Comparison of ENCODE assay signal across 9 cellular contexts in the genomic region with DNA sequence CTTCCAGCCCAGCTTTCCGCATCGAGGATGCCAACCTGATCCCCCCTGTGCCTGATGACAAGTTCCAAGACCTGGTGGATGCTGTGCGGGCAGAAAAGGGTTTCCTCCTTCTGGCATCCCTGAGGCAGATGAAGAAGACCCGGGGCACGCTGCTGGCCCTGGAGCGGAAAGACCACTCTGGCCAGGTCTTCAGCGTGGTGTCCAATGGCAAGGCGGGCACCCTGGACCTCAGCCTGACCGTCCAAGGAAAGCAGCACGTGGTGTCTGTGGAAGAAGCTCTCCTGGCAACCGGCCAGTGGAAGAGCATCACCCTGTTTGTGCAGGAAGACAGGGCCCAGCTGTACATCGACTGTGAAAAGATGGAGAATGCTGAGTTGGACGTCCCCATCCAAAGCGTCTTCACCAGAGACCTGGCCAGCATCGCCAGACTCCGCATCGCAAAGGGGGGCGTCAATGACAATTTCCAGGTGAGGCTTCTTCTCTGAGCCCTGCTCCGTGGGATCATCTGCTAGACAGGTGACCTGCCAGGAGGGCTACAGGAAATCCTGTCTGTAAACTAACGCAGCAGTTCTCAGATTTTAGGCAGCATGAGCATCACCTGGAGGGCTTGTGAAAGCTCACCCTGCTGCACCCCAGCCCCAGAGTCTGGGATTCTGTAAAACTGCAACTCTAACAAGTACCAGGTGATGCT. TPM values are rescaled to one million over a fixed set of nuclear protein-coding genes. Genes with fewer than 3 reads are reported as not detected.
DNase-seq lines count a peak whose midpoint lies in the region; ATAC-seq and TF ChIP-seq lines count a peak whose summit lies in the region.
"Had no signal": no experiment of that assay in that cellular context is flagged by ENCODE, and none has a peak within 500 bp of the region (broad histone marks: within the 10 kb centered on the region; RNA-seq: fewer than 3 reads in every experiment).

No MANE protein-coding gene starts in this region.

- TF ChIP-seq POLR2A in transverse colon (IDR thresholded peaks at IDR 0.05) = no peak

- no peak overlapping the region for H2BK120ac ChIP-seq in mesenchymal stem cell (ENCODE audit: low read depth, low read length)

- peaks cover 19% of the 10 kb centered on the region for H3K4me1 Mint-ChIP-seq in stimulated activated naive CD8-positive, alpha-beta T cell treated with anti-CD3 and anti-CD28 coated beads, Interleukin-15, amount 100 ng/mL, for 72 hours

- H3K4ac ChIP-seq in mesenchymal stem cell (ENCODE audit: low read depth in 1 of 2, low read length in 2 of 2) = no peak overlapping the region

- TF ChIP-seq EP300 in transverse colon (IDR thresholded peaks at IDR 0.05; ENCODE audit: low read depth) = no peak

- peak overlapping the region in 1 of 2 experiments; percentile 13 for H3K14ac ChIP-seq in mesenchymal stem cell (ENCODE audit: low read length in 2 of 2)

- H3K27ac ChIP-seq in RWPE2 (ENCODE audit: poor library complexity, severe bottlenecking) (peak overlapping the region; percentile 95), mesenchymal stem cell (ENCODE audit: low read length, poor library complexity, severe bottlenecking) (peak overlapping the region; percentile 92), transverse colon (peak overlapping the region; percentile 86 to 97 (median 95))
- H3K27ac ChIP-seq: HL-60 had no signal

- no peak overlapping the region for H2BK12ac ChIP-seq in mesenchymal stem cell (ENCODE audit: low read length in 2 of 2)

- H2BK5ac ChIP-seq in mesenchymal stem cell (ENCODE audit: low read depth, low read length, poor library complexity, severe bottlenecking) = no peak overlapping the region

- H3K4me3 Mint-ChIP-seq in stimulated activated naive CD8-positive, alpha-beta T cell treated with anti-CD3 and anti-CD28 coated beads, Interleukin-15, amount 100 ng/mL, for 72 hours = peak overlapping the region in 1 of 2 donors; percentile 69

- H3K79me1 ChIP-seq in mesenchymal stem cell (replicated peaks; ENCODE audit: low read length, poor library complexity, severe bottlenecking) = no peaks in the 10 kb centered on the region

- WGBS in mesenchymal stem cell = 70% methylated on average over 20 of the region's 20 CpGs
- WGBS in transverse colon (ENCODE audit: low coverage in 1 of 2), 2 donors = 49% methylated on average over 16 of the region's 20 CpGs; no CpG with 5 or more reads in 1 of the 2 donors

- no peak for TF ChIP-seq CTCF in RWPE2 (IDR thresholded peaks at IDR 0.05; ENCODE audit: poor library complexity, severe bottlenecking)
- no peak for TF ChIP-seq CTCF in epithelial cell of esophagus (IDR thresholded peaks at IDR 0.05; ENCODE audit: insufficient read depth, low read depth, low read length, missing control alignments)
- TF ChIP-seq CTCF in transverse colon (IDR thresholded peaks at IDR 0.05) = no peak

- peak overlapping the region in 1 of 2 experiments; percentile 31 for H3K18ac ChIP-seq in mesenchymal stem cell (ENCODE audit: low read depth in 1 of 2, low read length in 2 of 2)

- no peak overlapping the region for H4K8ac ChIP-seq in mesenchymal stem cell (ENCODE audit: low read length)

- no peak overlapping the region for H4K91ac ChIP-seq in mesenchymal stem cell (ENCODE audit: low read length)

- no peaks in the 10 kb centered on the region for H3K9me3 Mint-ChIP-seq in stimulated activated naive CD8-positive, alpha-beta T cell treated with anti-CD3 and anti-CD28 coated beads, Interleukin-15, amount 100 ng/mL, for 72 hours
- H3K9me3 Mint-ChIP-seq: stimulated activated naive CD8-positive, alpha-beta T cell treated with anti-CD3 and anti-CD28 coated beads, Interleukin-15, Interleukin-2, amounts not matched to agents 100 ng/mL and 50 ng/mL, for 24 hours had no signal

- H3K23ac ChIP-seq in mesenchymal stem cell (ENCODE audit: low read length in 2 of 2) = no peak overlapping the region

- H3K9me3 ChIP-seq in RWPE2 (ENCODE audit: severe bottlenecking) (no peaks in the 10 kb centered on the region), mesenchymal stem cell (ENCODE audit: control insufficient read depth, low read length) (no peaks in the 10 kb centered on the region), transverse colon (no peaks in the 10 kb centered on the region)

- H3K4me1 ChIP-seq in RWPE2 (ENCODE audit: insufficient read depth, poor library complexity, severe bottlenecking) (peaks cover 20% of the 10 kb centered on the region), mesenchymal stem cell (ENCODE audit: control insufficient read depth, insufficient read depth, low read depth, low read length) (peaks cover 15% of the 10 kb centered on the region), transverse colon (peaks cover 15 to 74% (median 53%) of the 10 kb centered on the region in 4 donors)

- H3K27ac Mint-ChIP-seq in stimulated activated naive CD8-positive, alpha-beta T cell treated with anti-CD3 and anti-CD28 coated beads, Interleukin-15, amount 100 ng/mL, for 72 hours = no peak overlapping the region

- peak overlapping the region; percentile 92 for H3K9ac ChIP-seq in mesenchymal stem cell (ENCODE audit: low read length)

- peaks cover 58% of the 10 kb centered on the region for H3K27me3 Mint-ChIP-seq in stimulated activated naive CD8-positive, alpha-beta T cell treated with anti-CD3 and anti-CD28 coated beads, Interleukin-15, amount 100 ng/mL, for 72 hours

- H3K4me2 ChIP-seq in mesenchymal stem cell (ENCODE audit: low read length, poor library complexity, severe bottlenecking) = peak overlapping the region; percentile 67

- H3K4me3 ChIP-seq in RWPE2 (ENCODE audit: severe bottlenecking) (peak overlapping the region; percentile 68), epithelial cell of esophagus (ENCODE audit: low read length) (peak overlapping the region; percentile 55), mesenchymal stem cell (ENCODE audit: insufficient read depth in 1 of 2, low read depth in 1 of 2, low read length in 2 of 2) (peak overlapping the region; percentile 85 to 88), transverse colon (peak overlapping the region; percentile 55 to 83 (median 57))

- H2BK15ac ChIP-seq in mesenchymal stem cell (ENCODE audit: low read depth, poor library complexity, severe bottlenecking) = no peak overlapping the region

- DNase-seq in RWPE2 (ENCODE audit: low spot score) = no peak
- DNase-seq in epithelial cell of esophagus (ENCODE audit: low read depth) = peak; percentile 35
- DNase-seq in mesenchymal stem cell = peak; percentile 41
- peak; percentile 57 for DNase-seq in transverse colon
- DNase-seq in stimulated activated naive CD8-positive, alpha-beta T cell treated with anti-CD3 and anti-CD28 coated beads, Interleukin-15, amount 100 ng/mL, for 72 hours = no peak
- no peak for DNase-seq in NCI-H526 (lab: John Stamatoyannopoulos, UW)

- no peak overlapping the region for H2AFZ ChIP-seq in mesenchymal stem cell (ENCODE audit: low read depth, low read length)

- H3K36me3 ChIP-seq in RWPE2 (ENCODE audit: low read depth) (peaks cover 65% of the 10 kb centered on the region), mesenchymal stem cell (ENCODE audit: control insufficient read depth in 1 of 2, insufficient read depth in 2 of 2, low read depth in 1 of 2, low read length in 2 of 2) (peaks cover 34 to 52% of the 10 kb centered on the region in 2 experiments), transverse colon (peaks cover 0 to 28% (median 4%) of the 10 kb centered on the region in 4 donors)

- no peaks in the 10 kb centered on the region for H3K27me3 ChIP-seq in RWPE2 (ENCODE audit: insufficient read depth, poor library complexity, severe bottlenecking)
- no peaks in the 10 kb centered on the region for H3K27me3 ChIP-seq in mesenchymal stem cell (ENCODE audit: control insufficient read depth in 1 of 2, insufficient read depth in 1 of 2, low read length in 2 of 2)
- H3K27me3 ChIP-seq in transverse colon = no peaks in the 10 kb centered on the region

- in situ Hi-C loops in transverse colon (cut with MboI; ENCODE audit: low pct_ligation_motif_present in 1 of 4, low pct_unique_long_range_greater_than_20kb in 1 of 4, low sequenced_read_pairs in 3 of 4) = loop anchor here (10.0 to 25.0 kb wide), 6 partner anchors 180 to 878 kb away; no protein-coding TSS in a partner anchor

- intact Hi-C loops in transverse colon (cut with DNase I; ENCODE audit: low total_unique reads) = loop anchor here (5.0 kb wide), 1 partner anchor 110 kb away; no protein-coding TSS in a partner anchor

- no peak for ATAC-seq in RWPE2 (ENCODE audit: low read depth)
- no peak for ATAC-seq in GM21423 (IDR thresholded peaks at IDR 0.05; ENCODE audit: unreplicated experiment)
- no peak for ATAC-seq in stimulated activated naive CD8-positive, alpha-beta T cell treated with anti-CD3 and anti-CD28 coated beads, Interleukin-15, amount 100 ng/mL, for 72 hours

- H2AK5ac ChIP-seq in mesenchymal stem cell (ENCODE audit: low read length, severe bottlenecking) = no peak overlapping the region

RNA-seq across cellular contexts. Expression of a gene that starts 1.6 kb away (rescaled TPM):
- 229 TPM for polyA plus RNA-seq in mesenchymal stem cell (2013, experiment 1 of 2)
- polyA plus RNA-seq in mesenchymal stem cell (2013, experiment 2 of 2) = 221 TPM
- total RNA-seq in transverse colon = 100 to 1,000 TPM; 197 to 753 (median 410) TPM

Comparison
In these comparisons a context has a peak if more than half of its experiments do, and no peak if none do; other contexts are left out.
1. DNase-seq: peak in epithelial cell of esophagus (single experiment), mesenchymal stem cell (single experiment) and transverse colon (single experiment); none in RWPE2 (single experiment), stimulated activated naive CD8-positive, alpha-beta T cell treated with anti-CD3 and anti-CD28 coated beads, Interleukin-15, amount 100 ng/mL, for 72 hours (0 of 2) and NCI-H526 (0 of 2).
2. Peak in every context shown above with its lines, with median percentiles within 50 percentile points of each other: H3K27ac ChIP-seq and H3K4me3 ChIP-seq.